In the genomic region with DNA sequence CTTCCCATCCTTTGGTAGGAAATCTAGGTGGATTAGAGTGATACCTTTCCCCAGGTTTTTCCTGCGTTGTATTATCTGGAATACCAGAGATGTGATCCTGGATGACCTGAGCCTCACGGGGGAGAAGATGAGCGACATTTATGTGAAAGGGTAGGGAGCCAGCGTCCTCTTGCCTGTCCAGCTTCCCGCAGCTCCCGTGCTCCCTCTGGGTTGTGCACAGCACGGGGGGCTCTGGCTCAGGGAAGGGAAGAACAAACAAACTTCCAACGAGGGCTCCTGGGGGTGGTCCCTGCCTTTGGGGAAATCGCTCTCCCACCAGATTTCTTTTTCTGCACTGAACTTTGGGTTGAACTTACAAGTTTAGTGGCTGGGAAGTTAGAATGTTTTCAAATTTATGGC, we compare ENCODE assay signal across 16 cellular contexts.
A peak's percentile ranks its signal among the peaks of the same experiment; 100 is the strongest.
DNase-seq lines count a peak whose midpoint lies in the region; ATAC-seq and TF ChIP-seq lines count a peak whose summit lies in the region.
"Had no signal": no experiment of that assay in that cellular context is flagged by ENCODE, and none has a peak within 500 bp of the region (broad histone marks: within the 10 kb centered on the region; RNA-seq: fewer than 3 reads in every experiment).

No MANE protein-coding gene starts in this region.

- H3K27ac ChIP-seq in SK-N-SH (ENCODE audit: low read depth in 2 of 2, low read length in 1 of 2) (no peak overlapping the region), endodermal cell (ENCODE audit: low read depth, low read length) (no peak overlapping the region), lung (ENCODE audit: low read depth in 1 of 2, low read length in 1 of 2) (no peak overlapping the region)
- H3K27ac ChIP-seq: 22Rv1; BLaER1 treated with 17β-estradiol and CSF1 and Interleukin-3, amounts not matched to agents 10 nM and 100 nM had no signal

- H3F3A ChIP-seq in SK-N-SH (replicated peaks; ENCODE audit: insufficient read depth): no peaks in the 10 kb centered on the region

- WGBS in SK-N-SH (ENCODE audit: low lambda C conversion rate): 59% methylated on average over 9 of the region's 9 CpGs
- WGBS in endodermal cell (ENCODE audit: insufficient coverage in 1 of 2, insufficient read length in 1 of 2), 2 experiments: 91 to 100% methylated on average over 4 to 9 of the region's 9 CpGs
- WGBS in lung, 2 donors: 90 to 91% methylated on average over 9 of the region's 9 CpGs

- H3K4me1 ChIP-seq in SK-N-SH (ENCODE audit: control insufficient read depth in 1 of 2, insufficient read depth in 2 of 2, low read depth in 1 of 2, low read length in 1 of 2) (no peaks in the 10 kb centered on the region), endodermal cell (ENCODE audit: control insufficient read depth, insufficient read depth, low read length) (no peaks in the 10 kb centered on the region), lung (ENCODE audit: control insufficient read depth in 2 of 2, insufficient read depth in 2 of 2, low read length in 2 of 2) (no peaks in the 10 kb centered on the region)

- H3K4me1 Mint-ChIP-seq in endodermal cell (no peaks in the 10 kb centered on the region), Calu3 (ENCODE audit: low read depth, unreplicated experiment) (no peaks in the 10 kb centered on the region)

- CTCF ChIA-PET in SK-N-SH (lab: Yijun Ruan, JAX): no interaction called here
- CTCF ChIA-PET in Calu3 (lab: Charles Lee): no interaction called here

- H3K4me3 Mint-ChIP-seq in endodermal cell: no peak overlapping the region
- H3K4me3 Mint-ChIP-seq in Calu3 (ENCODE audit: low read depth, unreplicated experiment): no peak overlapping the region
- H3K4me3 Mint-ChIP-seq: CD4-positive, alpha-beta T cell; HFFc6 had no signal

- intact Hi-C loops in Calu3 (cut with micrococcal nuclease; ENCODE audit: unreplicated experiment): no loop called here

- H3K4me3 ChIP-seq in SK-N-SH (ENCODE audit: low read depth in 2 of 2, low read length in 1 of 2) (no peak overlapping the region), endodermal cell (ENCODE audit: low read length) (no peak overlapping the region), lung (no peak overlapping the region)
- H3K4me3 ChIP-seq: BLaER1 treated with 17β-estradiol and CSF1 and Interleukin-3, amounts not matched to agents 10 nM and 100 nM had no signal

- H3K9me3 ChIP-seq in SK-N-SH: no peaks in the 10 kb centered on the region
- H3K9me3 ChIP-seq in endodermal cell (ENCODE audit: control insufficient read depth, low read length): no peaks in the 10 kb centered on the region
- peaks cover 0 to 3% of the 10 kb centered on the region in 2 donors for H3K9me3 ChIP-seq in lung (ENCODE audit: control insufficient read depth in 2 of 2, insufficient read depth in 1 of 2, low read length in 1 of 2)
- H3K9me3 ChIP-seq: BLaER1 treated with 17β-estradiol and CSF1 and Interleukin-3, amounts not matched to agents 10 nM and 100 nM had no signal

- ATAC-seq in SK-N-SH treated with all-trans-retinoic acid at 6 μM for 48 hours: no peak
- ATAC-seq in lung (ENCODE audit: insufficient read depth, low FRiP score): no peak
- ATAC-seq: HepG2 had no signal

- H3K4me2 ChIP-seq in SK-N-SH: no peak overlapping the region
- H3K4me2 ChIP-seq: BLaER1 treated with 17β-estradiol and CSF1 and Interleukin-3, amounts not matched to agents 10 nM and 100 nM had no signal

- BruUV-seq in Calu3 (replicated peaks; lab: Mats Ljungman, UMichigan): no TSS peak

- H3K27me3 ChIP-seq in SK-N-SH (ENCODE audit: insufficient read depth) (no peaks in the 10 kb centered on the region; the same call in 1 of the 2 replicates), endodermal cell (ENCODE audit: control insufficient read depth, insufficient read depth, low read length, poor library complexity, severe bottlenecking) (no peaks in the 10 kb centered on the region), lung (ENCODE audit: control insufficient read depth, insufficient read depth) (no peaks in the 10 kb centered on the region)
- H3K27me3 ChIP-seq: BLaER1 treated with 17β-estradiol and CSF1 and Interleukin-3, amounts not matched to agents 10 nM and 100 nM had no signal

- TF ChIP-seq RAD21 in SK-N-SH (IDR thresholded peaks at IDR 0.05; ENCODE audit: low read length): no peak

- H3K27me3 Mint-ChIP-seq in endodermal cell (ENCODE audit: insufficient read depth) (no peaks in the 10 kb centered on the region), Calu3 (ENCODE audit: unreplicated experiment) (peaks cover 42% of the 10 kb centered on the region)

- TF ChIP-seq CTCF in SK-N-SH (IDR thresholded peaks at IDR 0.05): no peak
- no peak for TF ChIP-seq CTCF in endodermal cell (conservative IDR thresholded peaks at IDR 0.05)
- TF ChIP-seq CTCF in lung (IDR thresholded peaks at IDR 0.05; ENCODE audit: control extremely low read depth, extremely low read depth): no peak
- no peak for TF ChIP-seq CTCF in Calu3 (IDR thresholded peaks at IDR 0.05; ENCODE audit: unreplicated experiment)

- POLR2A ChIA-PET in SK-N-SH (lab: Yijun Ruan, JAX): no interaction called here

- no peak for TF ChIP-seq EP300 in SK-N-SH (IDR thresholded peaks at IDR 0.05; ENCODE audit: borderline replicate concordance in 1 of 2, low read depth in 1 of 2, low read length in 1 of 2)

- no peak overlapping the region for H3K27ac Mint-ChIP-seq in endodermal cell
- H3K27ac Mint-ChIP-seq in Calu3 (ENCODE audit: unreplicated experiment): no peak overlapping the region
- H3K27ac Mint-ChIP-seq: CD4-positive, alpha-beta T cell; HFFc6 had no signal

- no peaks in the 10 kb centered on the region for H4K20me1 ChIP-seq in SK-N-SH (ENCODE audit: insufficient read depth)

- H3K79me2 ChIP-seq in SK-N-SH (ENCODE audit: insufficient read depth): no peaks in the 10 kb centered on the region

- H3K9me3 Mint-ChIP-seq in endodermal cell (no peaks in the 10 kb centered on the region), Calu3 (ENCODE audit: low read depth, unreplicated experiment) (no peaks in the 10 kb centered on the region)
- H3K9me3 Mint-ChIP-seq: CD4-positive, alpha-beta T cell; HFFc6 had no signal

- H3K36me3 Mint-ChIP-seq in endodermal cell (ENCODE audit: low read depth) (no peaks in the 10 kb centered on the region), Calu3 (ENCODE audit: insufficient read depth, unreplicated experiment) (no peaks in the 10 kb centered on the region)

- H3K36me3 ChIP-seq in SK-N-SH (replicated peaks in 1 of 2; ENCODE audit: control insufficient read depth in 1 of 2, insufficient read depth in 2 of 2, low read length in 1 of 2): no peaks in the 10 kb centered on the region
- no peaks in the 10 kb centered on the region for H3K36me3 ChIP-seq in endodermal cell (ENCODE audit: control insufficient read depth, insufficient read depth, low read length)
- H3K36me3 ChIP-seq in lung (ENCODE audit: control insufficient read depth in 2 of 2, insufficient read depth in 2 of 2, low read length in 2 of 2): peaks cover 3 to 18% of the 10 kb centered on the region in 2 donors

- no peaks in the 10 kb centered on the region for H3K9me2 ChIP-seq in SK-N-SH

- DNase-seq in SK-N-SH (peak; percentile 15), AG20443 (ENCODE audit: low spot score) (peak; percentile 5), endodermal cell (peak; percentile 20), lung (ENCODE audit: low spot score) (peak; percentile 25), Calu3 (no peak), C1 segment of cervical spinal cord (lab: John Stamatoyannopoulos, UW) (no peak)
- DNase-seq in activated naive CD4-positive, alpha-beta T cell treated with anti-CD3 and anti-CD28 coated beads, Interleukin-2, amount 50 U/mL, for 16 hours: no peak
- DNase-seq: CD4-positive, alpha-beta T cell; DND-41; GDM1; HCEC 1CT; HFFc6 had no signal

- no peak overlapping the region for H3K9ac ChIP-seq in SK-N-SH
- no peak overlapping the region for H3K9ac ChIP-seq in endodermal cell (ENCODE audit: extremely low read depth, low read length, poor library complexity, severe bottlenecking)
- H3K9ac ChIP-seq: BLaER1 treated with 17β-estradiol and CSF1 and Interleukin-3, amounts not matched to agents 10 nM and 100 nM had no signal

- no peak overlapping the region for H2AFZ ChIP-seq in SK-N-SH (ENCODE audit: low read depth)

TF ChIP-seq in SK-N-SH, 30 proteins besides CTCF, POLR2A, EP300 and RAD21 (continues in another document):
- TF ChIP-seq RFX5 (IDR thresholded peaks at IDR 0.05; ENCODE audit: low read length) (no peak), FOXM1 (IDR thresholded peaks at IDR 0.05; ENCODE audit: low read depth) (no peak), CHD2 (IDR thresholded peaks at IDR 0.05; ENCODE audit: low read length, partially characterized antibody) (no peak), TAF1 (IDR thresholded peaks at IDR 0.05; ENCODE audit: borderline replicate concordance, low read depth, low read length) (no peak), TEAD4 (IDR thresholded peaks at IDR 0.05; ENCODE audit: borderline replicate concordance, insufficient read depth) (no peak)
- TF ChIP-seq, protein P1, sequence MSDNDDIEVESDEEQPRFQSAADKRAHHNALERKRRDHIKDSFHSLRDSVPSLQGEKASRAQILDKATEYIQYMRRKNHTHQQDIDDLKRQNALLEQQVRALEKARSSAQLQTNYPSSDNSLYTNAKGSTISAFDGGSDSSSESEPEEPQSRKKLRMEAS (IDR thresholded peaks at IDR 0.05; ENCODE audit: low read depth): no peak

TF ChIP-seq in SK-N-SH treated with all-trans-retinoic acid at 6 μM for 48 hours, 23 proteins besides CTCF, POLR2A, EP300 and RAD21:
- TF ChIP-seq ZFP3 (CRISPR knock-in tag; IDR thresholded peaks at IDR 0.05) (no peak), ZNF8 (CRISPR knock-in tag; IDR thresholded peaks at IDR 0.05) (no peak)

Comparison
In these comparisons a context has a peak if more than half of its experiments do, and no peak if none do; other contexts are left out.
1. DNase-seq: peak in SK-N-SH (single experiment), AG20443 (single experiment), endodermal cell (single experiment) and lung (single experiment); none in Calu3 (single experiment), activated naive CD4-positive, alpha-beta T cell treated with anti-CD3 and anti-CD28 coated beads, Interleukin-2, amount 50 U/mL, for 16 hours (single experiment) and C1 segment of cervical spinal cord (0 of 14).